In the genomic region with DNA sequence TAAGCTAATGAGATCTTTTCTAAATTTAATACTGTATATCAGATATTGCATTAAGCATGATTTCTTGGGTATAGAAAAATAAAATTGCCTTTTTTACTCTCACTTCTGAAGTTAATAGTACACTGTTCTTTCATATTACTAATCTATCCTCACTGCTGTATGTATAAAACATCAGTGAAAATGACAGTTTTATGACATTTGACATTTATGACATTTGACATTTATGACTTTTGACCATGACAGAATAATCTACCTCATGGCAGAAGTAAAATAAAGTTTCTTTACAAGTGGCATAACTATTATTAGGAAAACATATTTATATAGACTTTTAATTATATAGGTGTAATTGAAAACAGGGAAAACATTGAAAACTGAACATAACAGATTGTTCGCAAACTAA, we compare ENCODE assay signal across 29 cellular contexts. TPM values are rescaled to one million over a fixed set of nuclear protein-coding genes. Genes with fewer than 3 reads are reported as not detected.
"Had no signal": no experiment of that assay in that cellular context is flagged by ENCODE, and none has a peak within 500 bp of the region (broad histone marks: within the 10 kb centered on the region; RNA-seq: fewer than 3 reads in every experiment).

No MANE protein-coding gene starts in this region.

- H3K9me3 ChIP-seq: stomach, suprapubic skin, testis, thoracic aorta, thyroid gland, tibial artery, tibial nerve, transverse colon, upper lobe of left lung, upper lobe of right lung, uterus, vagina had no signal

- DNase-seq: stimulated activated CD4-positive, alpha-beta T cell treated with anti-CD3 and anti-CD28 coated beads, Interleukin-2, amount 100 ng/mL, for 48 hours; stimulated activated CD4-positive, alpha-beta T cell treated with anti-CD3 and anti-CD28 coated beads, Interleukin-4, amount 100 ng/mL, for 1 hour; stimulated activated CD4-positive, alpha-beta T cell treated with anti-CD3 and anti-CD28 coated beads, Interleukin-4, amount 100 ng/mL, for 24 hours; stimulated activated CD4-positive, alpha-beta T cell treated with anti-CD3 and anti-CD28 coated beads, Interleukin-4, amount 100 ng/mL, for 4 hours; stimulated activated CD8-positive, alpha-beta memory T cell treated with anti-CD3 and anti-CD28 coated beads, Interleukin-4, amount 100 ng/mL, for 48 hours; stimulated activated naive B cell treated with anti-CD40 and anti-IgM and Interleukin-4, amounts not matched to agents 10 μg/mL and 1 μg/mL and 100 μg/mL, for 72 hours; stimulated activated naive CD4-positive, alpha-beta T cell; stimulated activated naive CD4-positive, alpha-beta T cell treated with Interleukin-2 at 50 U/mL for 16 hours; stimulated activated naive CD8-positive, alpha-beta T cell treated with anti-CD3 and anti-CD28 coated beads, Interleukin-15, amount 100 ng/mL, for 72 hours; stimulated activated naive CD8-positive, alpha-beta T cell treated with anti-CD3 and anti-CD28 coated beads, Interleukin-15, Interleukin-2, amounts not matched to agents 100 U/mL and 50 U/mL, for 24 hours; stomach; substantia nigra; testis; thyroid gland; tibial artery; transverse colon; trophoblast cell; upper lobe of left lung; upper lobe of right lung; uterus had no signal

- H3K27ac ChIP-seq: stomach, suprapubic skin, testis, thoracic aorta, thyroid gland, tibial artery, tibial nerve, transverse colon, upper lobe of left lung, upper lobe of right lung, uterus, vagina had no signal

- H3K4me3 Mint-ChIP-seq: stimulated activated effector memory CD8-positive, alpha-beta T cell treated with anti-CD3 and anti-CD28 coated beads, Interleukin-12 subunit alpha, Interleukin-12 subunit beta, amount 100 ng/mL, for 72 hours; stimulated activated memory B cell treated with anti-CD40 and anti-IgM and Interleukin-4, amounts not matched to agents 10 μg/mL and 1 μg/mL and 100 μg/mL, for 72 hours; stimulated activated naive B cell treated with anti-CD40 and anti-IgM and Interleukin-4, amounts not matched to agents 10 μg/mL and 1 μg/mL and 100 μg/mL, for 72 hours; stimulated activated naive CD8-positive, alpha-beta T cell treated with anti-CD3 and anti-CD28 coated beads, Interleukin-15, amount 100 ng/mL, for 72 hours; stimulated activated naive CD8-positive, alpha-beta T cell treated with anti-CD3 and anti-CD28 coated beads, Interleukin-15, Interleukin-2, amounts not matched to agents 100 ng/mL and 50 ng/mL, for 24 hours; type B pancreatic cell had no signal

- H3K4me3 ChIP-seq: stomach, suprapubic skin, testis, thoracic aorta, thyroid gland, tibial artery, tibial nerve, transverse colon, upper lobe of left lung, upper lobe of right lung, uterus, vagina had no signal

- H3K36me3 ChIP-seq: stomach, suprapubic skin, thoracic aorta, thyroid gland, tibial artery, tibial nerve, transverse colon, upper lobe of left lung, upper lobe of right lung, uterus, vagina had no signal

- H3K27me3 ChIP-seq: stomach, suprapubic skin, testis, thyroid gland, tibial artery, tibial nerve, transverse colon, upper lobe of left lung, upper lobe of right lung, uterus, vagina had no signal

- H3K4me1 ChIP-seq: stomach, suprapubic skin, testis, thyroid gland, tibial artery, tibial nerve, transverse colon, upper lobe of left lung, upper lobe of right lung, uterus, vagina had no signal

- H3K36me3 Mint-ChIP-seq: stimulated activated effector memory CD8-positive, alpha-beta T cell treated with anti-CD3 and anti-CD28 coated beads, Interleukin-12 subunit alpha, Interleukin-12 subunit beta, amount 100 ng/mL, for 72 hours; stimulated activated memory B cell treated with anti-CD40 and anti-IgM and Interleukin-4, amounts not matched to agents 10 μg/mL and 1 μg/mL and 100 μg/mL, for 72 hours; stimulated activated naive B cell treated with anti-CD40 and anti-IgM and Interleukin-4, amounts not matched to agents 10 μg/mL and 1 μg/mL and 100 μg/mL, for 72 hours; type B pancreatic cell had no signal

- H3K27ac Mint-ChIP-seq: stimulated activated effector memory CD8-positive, alpha-beta T cell treated with anti-CD3 and anti-CD28 coated beads, Interleukin-12 subunit alpha, Interleukin-12 subunit beta, amount 100 ng/mL, for 72 hours; stimulated activated memory B cell treated with anti-CD40 and anti-IgM and Interleukin-4, amounts not matched to agents 10 μg/mL and 1 μg/mL and 100 μg/mL, for 72 hours; stimulated activated naive B cell treated with anti-CD40 and anti-IgM and Interleukin-4, amounts not matched to agents 10 μg/mL and 1 μg/mL and 100 μg/mL, for 72 hours; stimulated activated naive CD8-positive, alpha-beta T cell treated with anti-CD3 and anti-CD28 coated beads, Interleukin-15, amount 100 ng/mL, for 72 hours; stimulated activated naive CD8-positive, alpha-beta T cell treated with anti-CD3 and anti-CD28 coated beads, Interleukin-15, Interleukin-2, amounts not matched to agents 100 ng/mL and 50 ng/mL, for 24 hours; type B pancreatic cell had no signal

- H3K4me1 Mint-ChIP-seq: stimulated activated effector memory CD8-positive, alpha-beta T cell treated with anti-CD3 and anti-CD28 coated beads, Interleukin-12 subunit alpha, Interleukin-12 subunit beta, amount 100 ng/mL, for 72 hours; stimulated activated memory B cell treated with anti-CD40 and anti-IgM and Interleukin-4, amounts not matched to agents 10 μg/mL and 1 μg/mL and 100 μg/mL, for 72 hours; stimulated activated naive B cell treated with anti-CD40 and anti-IgM and Interleukin-4, amounts not matched to agents 10 μg/mL and 1 μg/mL and 100 μg/mL, for 72 hours; stimulated activated naive CD8-positive, alpha-beta T cell treated with anti-CD3 and anti-CD28 coated beads, Interleukin-15, amount 100 ng/mL, for 72 hours had no signal

- H3K27me3 Mint-ChIP-seq: stimulated activated memory B cell treated with anti-CD40 and anti-IgM and Interleukin-4, amounts not matched to agents 10 μg/mL and 1 μg/mL and 100 μg/mL, for 72 hours; stimulated activated naive B cell treated with anti-CD40 and anti-IgM and Interleukin-4, amounts not matched to agents 10 μg/mL and 1 μg/mL and 100 μg/mL, for 72 hours; stimulated activated naive CD8-positive, alpha-beta T cell treated with anti-CD3 and anti-CD28 coated beads, Interleukin-15, amount 100 ng/mL, for 72 hours; stimulated activated naive CD8-positive, alpha-beta T cell treated with anti-CD3 and anti-CD28 coated beads, Interleukin-15, Interleukin-2, amounts not matched to agents 100 ng/mL and 50 ng/mL, for 24 hours had no signal

RNA-seq across cellular contexts. Expression of a gene that starts 13.3 kb away (rescaled TPM):
- total RNA-seq: subcutaneous adipose tissue, suprapubic skin, upper lobe of right lung, vagina had no signal
- polyA plus RNA-seq: stomach had no signal
